In genomic region chr1:226608699-226609505, GRCh38 we compare ENCODE assay signal across 7 cellular contexts.
DNase-seq lines count a peak whose midpoint lies in the region; ATAC-seq and TF ChIP-seq lines count a peak whose summit lies in the region.

No MANE protein-coding gene starts in this region.

- peak; percentile 37 to 77 (median 66) for ATAC-seq in psoas muscle
- no peak for ATAC-seq in GM18519 (IDR thresholded peaks at IDR 0.05; ENCODE audit: low FRiP score, unreplicated experiment)

- DNase-seq in SHP77 (lab: John Stamatoyannopoulos, UW) (peak; percentile 26 to 76), glomerular visceral epithelial cell (ENCODE audit: extremely low spot score) (peak; percentile 46), psoas muscle (peak; percentile 63 to 76)
- peak; percentile 88 for DNase-seq in activated effector memory CD4-positive, alpha-beta T cell treated with anti-CD3 and anti-CD28 coated beads, Interleukin-2, amount 50 U/mL, for 16 hours

- TF ChIP-seq EP300 in Ishikawa (IDR thresholded peaks at IDR 0.05; ENCODE audit: borderline replicate concordance): no peak

- 62 to 67% (median 63%) methylated on average over 18 of the region's 18 CpGs for WGBS in psoas muscle, 3 donors

- no peak overlapping the region for H3K4me3 ChIP-seq in psoas muscle

- H3K36me3 ChIP-seq in psoas muscle (ENCODE audit: insufficient read depth in 1 of 2, low read depth in 1 of 2): no peaks in the 10 kb centered on the region

- H3K9me3 ChIP-seq in psoas muscle: no peaks in the 10 kb centered on the region

- no peaks in the 10 kb centered on the region for H3K4me1 ChIP-seq in psoas muscle

- peak; percentile 66 for TF ChIP-seq RAD21 in Ishikawa (IDR thresholded peaks at IDR 0.05; ENCODE audit: low read depth)

- TF ChIP-seq CTCF in GM12873 (IDR thresholded peaks at IDR 0.05; ENCODE audit: insufficient read depth, low read depth, low read length, missing control alignments) (peak; percentile 91), psoas muscle (IDR thresholded peaks at IDR 0.05) (peak; percentile 67)

- intact Hi-C loops in psoas muscle (cut with DNase I): loop anchor here (2.0 to 10.0 kb wide), 3 partner anchors 58 to 184 kb away; no protein-coding TSS in a partner anchor

- H3K27ac ChIP-seq in psoas muscle: no peak overlapping the region

- H3K27me3 ChIP-seq in psoas muscle (ENCODE audit: insufficient read depth in 3 of 3, low read length in 2 of 3): no peaks in the 10 kb centered on the region

TF ChIP-seq in Ishikawa, 13 proteins besides CTCF, POLR2A, EP300 and RAD21:
- TF ChIP-seq TAF1 (IDR thresholded peaks at IDR 0.05; ENCODE audit: low read depth): no peak
- TF ChIP-seq USF1 (IDR thresholded peaks at IDR 0.05): no peak
- no peak for TF ChIP-seq ZBTB7A (IDR thresholded peaks at IDR 0.05; ENCODE audit: low read depth)
- TF ChIP-seq YY1 (IDR thresholded peaks at IDR 0.05; ENCODE audit: low read depth): no peak
- TF ChIP-seq, protein P1, sequence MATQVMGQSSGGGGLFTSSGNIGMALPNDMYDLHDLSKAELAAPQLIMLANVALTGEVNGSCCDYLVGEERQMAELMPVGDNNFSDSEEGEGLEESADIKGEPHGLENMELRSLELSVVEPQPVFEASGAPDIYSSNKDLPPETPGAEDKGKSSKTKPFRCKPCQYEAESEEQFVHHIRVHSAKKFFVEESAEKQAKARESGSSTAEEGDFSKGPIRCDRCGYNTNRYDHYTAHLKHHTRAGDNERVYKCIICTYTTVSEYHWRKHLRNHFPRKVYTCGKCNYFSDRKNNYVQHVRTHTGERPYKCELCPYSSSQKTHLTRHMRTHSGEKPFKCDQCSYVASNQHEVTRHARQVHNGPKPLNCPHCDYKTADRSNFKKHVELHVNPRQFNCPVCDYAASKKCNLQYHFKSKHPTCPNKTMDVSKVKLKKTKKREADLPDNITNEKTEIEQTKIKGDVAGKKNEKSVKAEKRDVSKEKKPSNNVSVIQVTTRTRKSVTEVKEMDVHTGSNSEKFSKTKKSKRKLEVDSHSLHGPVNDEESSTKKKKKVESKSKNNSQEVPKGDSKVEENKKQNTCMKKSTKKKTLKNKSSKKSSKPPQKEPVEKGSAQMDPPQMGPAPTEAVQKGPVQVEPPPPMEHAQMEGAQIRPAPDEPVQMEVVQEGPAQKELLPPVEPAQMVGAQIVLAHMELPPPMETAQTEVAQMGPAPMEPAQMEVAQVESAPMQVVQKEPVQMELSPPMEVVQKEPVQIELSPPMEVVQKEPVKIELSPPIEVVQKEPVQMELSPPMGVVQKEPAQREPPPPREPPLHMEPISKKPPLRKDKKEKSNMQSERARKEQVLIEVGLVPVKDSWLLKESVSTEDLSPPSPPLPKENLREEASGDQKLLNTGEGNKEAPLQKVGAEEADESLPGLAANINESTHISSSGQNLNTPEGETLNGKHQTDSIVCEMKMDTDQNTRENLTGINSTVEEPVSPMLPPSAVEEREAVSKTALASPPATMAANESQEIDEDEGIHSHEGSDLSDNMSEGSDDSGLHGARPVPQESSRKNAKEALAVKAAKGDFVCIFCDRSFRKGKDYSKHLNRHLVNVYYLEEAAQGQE (IDR thresholded peaks at IDR 0.05; ENCODE audit: low read depth): no peak
- no peak for TF ChIP-seq NFIC (IDR thresholded peaks at IDR 0.05)
- no peak for TF ChIP-seq TCF12 (IDR thresholded peaks at IDR 0.05; ENCODE audit: low read depth)
- no peak for TF ChIP-seq CEBPB (IDR thresholded peaks at IDR 0.05)
- TF ChIP-seq FOXM1 (IDR thresholded peaks at IDR 0.05; ENCODE audit: borderline replicate concordance, low read depth): no peak
- TF ChIP-seq CREB1 (IDR thresholded peaks at IDR 0.05; ENCODE audit: low read depth): no peak
- no peak for TF ChIP-seq TEAD4 (IDR thresholded peaks at IDR 0.05)
- TF ChIP-seq EGR1 (IDR thresholded peaks at IDR 0.05): no peak
- TF ChIP-seq, protein P2, sequence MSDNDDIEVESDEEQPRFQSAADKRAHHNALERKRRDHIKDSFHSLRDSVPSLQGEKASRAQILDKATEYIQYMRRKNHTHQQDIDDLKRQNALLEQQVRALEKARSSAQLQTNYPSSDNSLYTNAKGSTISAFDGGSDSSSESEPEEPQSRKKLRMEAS (IDR thresholded peaks at IDR 0.05): no peak
TF ChIP-seq in Ishikawa: peak in this region for 0.
